8 cellular contexts compared by ENCODE assay signal in the genomic region with DNA sequence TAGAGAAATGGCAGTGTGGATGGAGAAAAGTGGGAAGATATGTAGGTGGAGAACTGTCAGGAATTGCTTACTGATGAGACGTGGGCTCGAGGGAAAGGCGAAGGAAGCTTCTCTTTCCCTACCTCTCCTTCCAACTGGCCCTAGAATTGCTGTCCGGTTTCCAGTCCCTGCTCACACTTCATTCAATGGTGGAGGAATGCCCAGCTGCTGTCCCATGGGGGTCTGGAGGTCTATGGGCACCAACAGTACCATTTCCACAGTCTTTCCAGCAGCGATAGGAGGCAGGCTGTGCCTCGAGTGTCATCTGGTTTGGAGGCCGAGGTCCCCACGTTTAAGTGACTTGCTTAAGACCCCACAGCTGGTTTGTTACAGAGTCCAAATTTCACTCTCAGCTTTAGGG. TPM values are rescaled to one million over a fixed set of nuclear protein-coding genes. Genes with fewer than 3 reads are reported as not detected.
DNase-seq lines count a peak whose midpoint lies in the region; ATAC-seq and TF ChIP-seq lines count a peak whose summit lies in the region.

No MANE protein-coding gene starts in this region.

- no peak for ATAC-seq in RWPE2 (ENCODE audit: low read depth)
- no peak for ATAC-seq in GM18520 (IDR thresholded peaks at IDR 0.05; ENCODE audit: unreplicated experiment)
- ATAC-seq in GM21360 (IDR thresholded peaks at IDR 0.05; ENCODE audit: unreplicated experiment), result no peak

- peak overlapping the region; percentile 17 for H3K27ac Mint-ChIP-seq in Calu3 (ENCODE audit: unreplicated experiment)

- H3K4me3 ChIP-seq in RWPE2 (ENCODE audit: severe bottlenecking) (peak overlapping the region; percentile 17), epithelial cell of esophagus (ENCODE audit: low read length) (peak overlapping the region; percentile 40), ovary (peak overlapping the region; percentile 35)

- no peaks in the 10 kb centered on the region for H3K36me3 Mint-ChIP-seq in Calu3 (ENCODE audit: insufficient read depth, unreplicated experiment)

- H3K27me3 Mint-ChIP-seq in Calu3 (ENCODE audit: unreplicated experiment), result peaks cover 61% of the 10 kb centered on the region

- H3K9me3 Mint-ChIP-seq in Calu3 (ENCODE audit: low read depth, unreplicated experiment), result peaks cover 4% of the 10 kb centered on the region

- no peak for TF ChIP-seq CTCF in Calu3 (IDR thresholded peaks at IDR 0.05; ENCODE audit: unreplicated experiment)
- TF ChIP-seq CTCF in RWPE2 (IDR thresholded peaks at IDR 0.05; ENCODE audit: poor library complexity, severe bottlenecking), result no peak
- no peak for TF ChIP-seq CTCF in epithelial cell of esophagus (IDR thresholded peaks at IDR 0.05; ENCODE audit: insufficient read depth, low read depth, low read length, missing control alignments)
- no peak for TF ChIP-seq CTCF in ovary (IDR thresholded peaks at IDR 0.05)

- H3K9me3 ChIP-seq in RWPE2 (ENCODE audit: severe bottlenecking) (no peaks in the 10 kb centered on the region), ovary (no peaks in the 10 kb centered on the region)

- CTCF ChIA-PET in Calu3 (lab: Charles Lee), result interaction anchor here (1.1 kb wide), 1 partner anchor 25 kb away, joined by 4 read pairs; no protein-coding TSS in a partner anchor

- H3K4me1 ChIP-seq in RWPE2 (ENCODE audit: insufficient read depth, poor library complexity, severe bottlenecking) (peaks cover 54% of the 10 kb centered on the region), ovary (ENCODE audit: insufficient read depth) (peaks cover 5% of the 10 kb centered on the region)

- no peak for TF ChIP-seq POLR2A in ovary (IDR thresholded peaks at IDR 0.05)

- no peak for DNase-seq in Calu3
- no peak for DNase-seq in RWPE2 (ENCODE audit: low spot score)
- DNase-seq in epithelial cell of esophagus (ENCODE audit: low read depth), result no peak
- peak in 4 of 5 donors; percentile 31 to 40 (median 39) for DNase-seq in ovary
- DNase-seq in DMS114 treated with DMSO at 0.1 percent for 48 hours (lab: John Stamatoyannopoulos, UW; ENCODE audit: unreplicated experiment), result no peak
- no peak for DNase-seq in NCI-H82 (lab: John Stamatoyannopoulos, UW)

- H3K27me3 ChIP-seq in RWPE2 (ENCODE audit: insufficient read depth, poor library complexity, severe bottlenecking) (no peaks in the 10 kb centered on the region), ovary (no peaks in the 10 kb centered on the region)

- intact Hi-C loops in Calu3 (cut with micrococcal nuclease; ENCODE audit: unreplicated experiment), result loop anchor here (5.0 to 10.0 kb wide), 2 partner anchors 38 to 176 kb away; no protein-coding TSS in a partner anchor
- intact Hi-C loops in ovary (cut with DNase I), result no loop called here

- H3K36me3 ChIP-seq in RWPE2 (ENCODE audit: low read depth) (no peaks in the 10 kb centered on the region), ovary (no peaks in the 10 kb centered on the region)

- no TSS peak for BruUV-seq in Calu3 (replicated peaks; lab: Mats Ljungman, UMichigan)

- H3K27ac ChIP-seq in RWPE2 (ENCODE audit: poor library complexity, severe bottlenecking) (peak overlapping the region; percentile 97), ovary (peak overlapping the region in 1 of 2 donors; percentile 62)

- 4 to 21% (median 5%) methylated on average over 8 of the region's 8 CpGs for WGBS in ovary, 3 donors

- H3K4me1 Mint-ChIP-seq in Calu3 (ENCODE audit: low read depth, unreplicated experiment), result peaks cover 14% of the 10 kb centered on the region

- no peak for TF ChIP-seq EP300 in ovary (IDR thresholded peaks at IDR 0.05)

- H3K4me3 Mint-ChIP-seq in Calu3 (ENCODE audit: low read depth, unreplicated experiment), result peak overlapping the region; percentile 62

RNA-seq across cellular contexts. Expression of a gene that starts 31.5 kb away (rescaled TPM):
- total RNA-seq in Calu3 (2022) (0.76 and 0.86 TPM in 2 replicates), ovary (1 to 10 TPM in 1 of 7 donors, under 1 TPM in 6; 0.18 to 1.1 (median 0.46) TPM)
- 1 to 10 TPM in 1 of 2 donors, under 1 TPM in 1; 0.69 to 2.0 TPM for polyA plus RNA-seq in ovary

Comparison
In these comparisons a context has a peak if more than half of its experiments do, and no peak if none do; other contexts are left out.
1. DNase-seq: peak in ovary (4 of 5); none in Calu3 (single experiment), RWPE2 (single experiment), epithelial cell of esophagus (single experiment), DMS114 treated with DMSO at 0.1 percent for 48 hours (single experiment) and NCI-H82 (single experiment).
2. Peak in every context shown above with its lines, with median percentiles within 50 percentile points of each other: H3K4me3 ChIP-seq.